In genomic region chr12:122790393-122791075, GRCh38 we compare ENCODE assay signal across 1 cellular context.
TF ChIP-seq lines count a peak whose summit lies in the region.

No MANE protein-coding gene starts in this region.

TF ChIP-seq in K562, 482 proteins besides CTCF, POLR2A, EP300 and RAD21:
- TF ChIP-seq ZNF121 (CRISPR knock-in tag; conservative IDR thresholded peaks at IDR 0.05) (peak; percentile 68), TBL1XR1 (IDR thresholded peaks at IDR 0.05; ENCODE audit: low read length in 2 of 2) (no peak), RBM25 (IDR thresholded peaks at IDR 0.05; ENCODE audit: low read depth, low read length, severe bottlenecking) (peak; percentile 13)
